In genomic region chr1:28885982-28886730, GRCh38 we compare ENCODE assay signal across 8 cellular contexts. TPM values are rescaled to one million over a fixed set of nuclear protein-coding genes. Genes with fewer than 3 reads are reported as not detected.
DNase-seq lines count a peak whose midpoint lies in the region; ATAC-seq, FAIRE-seq and TF ChIP-seq lines count a peak whose summit lies in the region.

No MANE protein-coding gene starts in this region.

- H3F3A ChIP-seq in SK-N-SH (replicated peaks; ENCODE audit: insufficient read depth): peaks cover 10% of the 10 kb centered on the region
- peaks cover 15% of the 10 kb centered on the region for H3F3A ChIP-seq in smooth muscle cell (ENCODE audit: low read depth)

- no peak for TF ChIP-seq EP300 in SK-N-SH (IDR thresholded peaks at IDR 0.05; ENCODE audit: borderline replicate concordance in 1 of 2, low read depth in 1 of 2, low read length in 1 of 2)

- intact Hi-C loops in right cardiac atrium (cut with DNase I): loop anchor here in 2 of 4 donors (10.0 kb wide), 1 partner anchor 1819 kb away; no protein-coding TSS in a partner anchor

- no peak overlapping the region for H3K4me2 ChIP-seq in SK-N-SH
- peak overlapping the region; percentile 100 for H3K4me2 ChIP-seq in smooth muscle cell

- no peak for FAIRE-seq in HTR-8/SVneo (lab: Jason Lieb, UNC)

- ATAC-seq in SK-N-SH treated with all-trans-retinoic acid at 6 μM for 48 hours (no peak), RWPE2 (ENCODE audit: low read depth) (no peak), right cardiac atrium (no peak), HG02610 (IDR thresholded peaks at IDR 0.05; ENCODE audit: unreplicated experiment) (no peak)

- peak overlapping the region; percentile 23; the same call in 1 of the 2 replicates for H2AFZ ChIP-seq in SK-N-SH (ENCODE audit: low read depth)
- peak overlapping the region; percentile 99 for H2AFZ ChIP-seq in smooth muscle cell (ENCODE audit: low read depth)

- H3K79me2 ChIP-seq in SK-N-SH (ENCODE audit: insufficient read depth) (no peaks in the 10 kb centered on the region), smooth muscle cell (ENCODE audit: low read depth) (peaks cover 3% of the 10 kb centered on the region)

- H3K27ac ChIP-seq in SK-N-SH (ENCODE audit: low read depth in 2 of 2, low read length in 1 of 2): no peak overlapping the region; a peak in 1 of 4 replicates
- H3K27ac ChIP-seq in RWPE2 (ENCODE audit: poor library complexity, severe bottlenecking): peak overlapping the region; percentile 2
- peak overlapping the region; percentile 21 for H3K27ac ChIP-seq in right cardiac atrium (ENCODE audit: low read length)
- H3K27ac ChIP-seq in smooth muscle cell (ENCODE audit: low read depth): peak overlapping the region; percentile 57

- CTCF ChIA-PET in SK-N-SH (lab: Yijun Ruan, JAX): interaction anchor here (1.0 to 22.5 kb wide), 4 partner anchors 10 to 317 kb away, joined by 4 to 894 read pairs (median 372); no protein-coding TSS in a partner anchor

- H3K36me3 ChIP-seq in SK-N-SH (replicated peaks in 1 of 2; ENCODE audit: control insufficient read depth in 1 of 2, insufficient read depth in 2 of 2, low read length in 1 of 2) (no peaks in the 10 kb centered on the region), RWPE2 (ENCODE audit: low read depth) (no peaks in the 10 kb centered on the region), smooth muscle cell (ENCODE audit: low read depth) (no peaks in the 10 kb centered on the region)

- TF ChIP-seq CTCF in SK-N-SH (IDR thresholded peaks at IDR 0.05): no peak
- no peak for TF ChIP-seq CTCF in RWPE2 (IDR thresholded peaks at IDR 0.05; ENCODE audit: poor library complexity, severe bottlenecking)
- no peak for TF ChIP-seq CTCF in smooth muscle cell (IDR thresholded peaks at IDR 0.05; ENCODE audit: borderline replicate concordance, insufficient read depth, poor library complexity, severe bottlenecking)

- POLR2A ChIA-PET in SK-N-SH (lab: Yijun Ruan, JAX): no interaction called here

- 89% methylated on average over 17 of the region's 17 CpGs for WGBS in SK-N-SH (ENCODE audit: low lambda C conversion rate)
- WGBS in right cardiac atrium: 62% methylated on average over 17 of the region's 17 CpGs
- WGBS in smooth muscle cell (ENCODE audit: low lambda C conversion rate): 73% methylated on average over 17 of the region's 17 CpGs

- H4K20me1 ChIP-seq in SK-N-SH (ENCODE audit: insufficient read depth) (no peaks in the 10 kb centered on the region), smooth muscle cell (ENCODE audit: low read depth) (no peaks in the 10 kb centered on the region)

- H3K9me3 ChIP-seq in SK-N-SH (no peaks in the 10 kb centered on the region), RWPE2 (ENCODE audit: severe bottlenecking) (no peaks in the 10 kb centered on the region), right cardiac atrium (ENCODE audit: control insufficient read depth, low read length) (no peaks in the 10 kb centered on the region), smooth muscle cell (replicated peaks; ENCODE audit: low read depth) (no peaks in the 10 kb centered on the region)

- DNase-seq in SK-N-SH (no peak), RWPE2 (ENCODE audit: low spot score) (no peak), right cardiac atrium (no peak), smooth muscle cell (lab: John Stamatoyannopoulos, UW; ENCODE audit: unreplicated experiment) (no peak), HCEC 1CT (no peak), HTR-8/SVneo (ENCODE audit: insufficient read length, low spot score) (no peak)

- TF ChIP-seq RAD21 in SK-N-SH (IDR thresholded peaks at IDR 0.05; ENCODE audit: low read length): no peak

- H3K4me1 ChIP-seq in SK-N-SH (ENCODE audit: control insufficient read depth in 1 of 2, insufficient read depth in 2 of 2, low read depth in 1 of 2, low read length in 1 of 2) (peaks cover 18 to 34% of the 10 kb centered on the region in 2 experiments; a peak in 2 of 4 replicates), RWPE2 (ENCODE audit: insufficient read depth, poor library complexity, severe bottlenecking) (peaks cover 8% of the 10 kb centered on the region), right cardiac atrium (ENCODE audit: control insufficient read depth, insufficient read depth, low read length) (no peaks in the 10 kb centered on the region), smooth muscle cell (ENCODE audit: low read depth) (peaks cover 18% of the 10 kb centered on the region)

- H3K9ac ChIP-seq in SK-N-SH (no peak overlapping the region), smooth muscle cell (ENCODE audit: low read depth) (peak overlapping the region; percentile 77)

- no peaks in the 10 kb centered on the region for H3K9me2 ChIP-seq in SK-N-SH

- H3K4me3 ChIP-seq in SK-N-SH (ENCODE audit: low read depth in 2 of 2, low read length in 1 of 2) (peak overlapping the region in 1 of 2 experiments; percentile 77; a peak in 2 of 4 replicates), RWPE2 (ENCODE audit: severe bottlenecking) (no peak overlapping the region), right cardiac atrium (ENCODE audit: low read length) (no peak overlapping the region), smooth muscle cell (peak overlapping the region; percentile 97)

- H3K27me3 ChIP-seq in SK-N-SH (ENCODE audit: insufficient read depth) (no peaks in the 10 kb centered on the region), RWPE2 (ENCODE audit: insufficient read depth, poor library complexity, severe bottlenecking) (no peaks in the 10 kb centered on the region), right cardiac atrium (ENCODE audit: control insufficient read depth, insufficient read depth) (no peaks in the 10 kb centered on the region), smooth muscle cell (ENCODE audit: low read depth) (no peaks in the 10 kb centered on the region)

TF ChIP-seq in SK-N-SH, 30 proteins besides CTCF, POLR2A, EP300 and RAD21 (continues in another document):
- TF ChIP-seq EZH2phosphoT487 (IDR thresholded peaks at IDR 0.05; ENCODE audit: borderline replicate concordance, low read depth) (no peak), MAX (IDR thresholded peaks at IDR 0.05; ENCODE audit: low read depth) (no peak), FOXJ3 (CRISPR knock-in tag; IDR thresholded peaks at IDR 0.05) (no peak), TAF1 (IDR thresholded peaks at IDR 0.05; ENCODE audit: borderline replicate concordance, low read depth, low read length) (no peak), ZBTB33 (IDR thresholded peaks at IDR 0.05; ENCODE audit: borderline replicate concordance, low read depth) (no peak), RXRA (IDR thresholded peaks at IDR 0.05; ENCODE audit: borderline replicate concordance, low read depth) (no peak), POLR2AphosphoS5 (IDR thresholded peaks at IDR 0.05; ENCODE audit: low read depth, low read length) (no peak), JUND (IDR thresholded peaks at IDR 0.05) (no peak)

TF ChIP-seq in SK-N-SH treated with all-trans-retinoic acid at 6 μM for 48 hours, 23 proteins besides CTCF, POLR2A, EP300 and RAD21:
- TF ChIP-seq BACH2 (CRISPR knock-in tag; IDR thresholded peaks at IDR 0.05; ENCODE audit: borderline replicate concordance): no peak
- no peak for TF ChIP-seq ISL1 (CRISPR knock-in tag; IDR thresholded peaks at IDR 0.05)
- TF ChIP-seq ZC3H10 (CRISPR knock-in tag; IDR thresholded peaks at IDR 0.05): no peak
- no peak for TF ChIP-seq SNAI2 (CRISPR knock-in tag; IDR thresholded peaks at IDR 0.05)
- no peak for TF ChIP-seq GLIS3 (CRISPR knock-in tag; IDR thresholded peaks at IDR 0.05)
- TF ChIP-seq PPARA (CRISPR knock-in tag; IDR thresholded peaks at IDR 0.05; ENCODE audit: borderline replicate concordance): no peak

RNA-seq across cellular contexts. Expression of gene EPB41, which starts 28.2 kb away (rescaled TPM):
- 7.4 and 10.3 TPM in 2 replicates for polyA plus RNA-seq in SK-N-SH (2012; rRNA removed)
- 8.9 and 14.2 TPM in 2 replicates for polyA plus RNA-seq in SK-N-SH (2012; cell fraction: cytosol; rRNA removed)
- 12.1 and 21.9 TPM in 2 replicates for polyA plus RNA-seq in SK-N-SH (2012; cell fraction: nucleus; rRNA removed)
- total RNA-seq in right cardiac atrium: 10 to 100 TPM; 14.2 to 21.1 (median 18.4) TPM
- 8.9 TPM for polyA plus RNA-seq in right cardiac atrium
- total RNA-seq in smooth muscle cell: 20.2 and 58.0 TPM in 2 replicates
- polyA plus RNA-seq in smooth muscle cell: 4.7 and 6.2 TPM in 2 replicates

Comparison
In these comparisons a context has a peak if more than half of its experiments do, and no peak if none do; other contexts are left out.
1. H3K27ac ChIP-seq: peak in RWPE2 (single experiment), right cardiac atrium (single experiment) and smooth muscle cell (single experiment); none in SK-N-SH (0 of 2).